In genomic region chr9:121252104-121252851, GRCh38 we compare ENCODE assay signal across 12 cellular contexts.
"Had no signal": no experiment of that assay in that cellular context is flagged by ENCODE, and none has a peak within 500 bp of the region (broad histone marks: within the 10 kb centered on the region; RNA-seq: fewer than 3 reads in every experiment).

No MANE protein-coding gene starts in this region.

- H3K27ac ChIP-seq: ovary, VCaP had no signal

- H3K9me3 Mint-ChIP-seq: activated CD4-positive, alpha-beta memory T cell treated with anti-CD3 and anti-CD28 coated beads for 36 hours; central memory CD8-positive, alpha-beta T cell had no signal

- H3K4me3 Mint-ChIP-seq: activated CD4-positive, alpha-beta memory T cell treated with anti-CD3 and anti-CD28 coated beads for 36 hours; activated naive CD8-positive, alpha-beta T cell; brain; central memory CD8-positive, alpha-beta T cell had no signal

- H3K9me3 ChIP-seq: ovary had no signal

- DNase-seq: activated CD4-positive, alpha-beta memory T cell treated with anti-CD3 and anti-CD28 coated beads for 36 hours; activated gamma-delta T cell; activated T-cell treated with anti-CD3 and anti-CD28 coated beads, Interleukin-2, amount 50 U/mL, for 48 hours; amygdala; hippocampal formation; kidney glomerular epithelial cell; ovary; stimulated activated CD4-positive, alpha-beta T cell treated with anti-CD3 and anti-CD28 coated beads, Interleukin-4, amount 100 ng/mL, for 4 hours had no signal

- H3K27ac Mint-ChIP-seq: activated CD4-positive, alpha-beta memory T cell treated with anti-CD3 and anti-CD28 coated beads for 36 hours; activated naive CD8-positive, alpha-beta T cell; brain had no signal

- H3K36me3 Mint-ChIP-seq: activated CD4-positive, alpha-beta memory T cell treated with anti-CD3 and anti-CD28 coated beads for 36 hours; brain had no signal

- H3K4me3 ChIP-seq: ovary had no signal

- H3K36me3 ChIP-seq: ovary had no signal

- H3K27me3 Mint-ChIP-seq: activated CD4-positive, alpha-beta memory T cell treated with anti-CD3 and anti-CD28 coated beads for 36 hours; central memory CD8-positive, alpha-beta T cell had no signal

- H3K27me3 ChIP-seq: ovary had no signal
